Comparison of ENCODE assay signal across 8 cellular contexts in the genomic region with DNA sequence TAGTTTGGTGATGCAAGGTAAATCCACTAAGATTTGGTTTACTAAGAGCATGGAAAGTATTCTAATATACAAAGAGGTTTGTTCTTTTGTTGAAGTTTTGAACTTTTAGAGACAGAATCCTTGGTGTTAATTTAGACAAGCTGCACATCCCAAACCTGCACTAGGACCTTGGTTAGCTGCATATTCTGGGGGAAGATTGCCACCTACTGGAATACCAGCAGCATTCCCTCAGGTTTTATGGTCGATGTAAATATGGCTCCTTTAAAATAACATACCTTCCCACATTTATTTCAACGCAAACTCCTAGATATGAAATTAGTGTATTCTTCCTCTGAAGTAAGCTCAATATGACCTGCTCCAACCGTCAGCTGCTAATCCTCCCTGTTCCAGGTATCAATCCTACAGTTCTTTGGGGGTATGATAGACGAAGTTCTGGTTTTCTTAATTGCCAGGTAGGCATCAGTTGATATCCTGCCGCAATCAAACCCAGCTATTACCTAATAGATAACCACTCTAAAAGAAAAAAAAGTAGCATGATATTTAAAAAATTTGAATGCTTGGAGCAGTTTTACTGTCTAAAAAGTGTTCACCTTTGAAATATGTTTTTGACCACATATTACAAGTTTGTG.
DNase-seq lines count a peak whose midpoint lies in the region; ATAC-seq and TF ChIP-seq lines count a peak whose summit lies in the region.

No MANE protein-coding gene starts in this region.

- ATAC-seq in HG03342 (IDR thresholded peaks at IDR 0.05; ENCODE audit: unreplicated experiment), result peak; percentile 56

- DNase-seq in GM03348 (ENCODE audit: low spot score) (peak; percentile 37), NCI-H774 (lab: John Stamatoyannopoulos, UW) (peak; percentile 50), dorsolateral prefrontal cortex (peak in 1 of 10 donors; percentile 12), neural crest cell (ENCODE audit: low read depth, low spot score) (no peak), epidermal melanocyte (ENCODE audit: insufficient read length, low spot score) (no peak)
- no peak for DNase-seq in activated CD4-positive, alpha-beta T cell treated with anti-CD3 and anti-CD28 coated beads for 48 hours
- DNase-seq in effector memory CD4-positive, alpha-beta T cell, result no peak

- no peaks in the 10 kb centered on the region for H3K9me3 ChIP-seq in effector memory CD4-positive, alpha-beta T cell (ENCODE audit: control insufficient read depth, low read length)

- H3K4me3 Mint-ChIP-seq in neural crest cell, result no peak overlapping the region

- H3K4me1 ChIP-seq in effector memory CD4-positive, alpha-beta T cell (ENCODE audit: control insufficient read depth, insufficient read depth, low read length, poor library complexity, severe bottlenecking), result no peaks in the 10 kb centered on the region

- no peaks in the 10 kb centered on the region for H3K4me1 Mint-ChIP-seq in neural crest cell

- H3K27me3 Mint-ChIP-seq in neural crest cell (ENCODE audit: low read depth), result peaks cover 78% of the 10 kb centered on the region

- intact Hi-C loops in dorsolateral prefrontal cortex (cut with DNase I), result loop anchor here in 1 of 2 donors (5.0 kb wide), 1 partner anchor 1045 kb away; no protein-coding TSS in a partner anchor

- H3K9me3 Mint-ChIP-seq in neural crest cell, result no peaks in the 10 kb centered on the region

- no peak overlapping the region for H3K27ac ChIP-seq in dorsolateral prefrontal cortex
- no peak overlapping the region for H3K27ac ChIP-seq in effector memory CD4-positive, alpha-beta T cell (ENCODE audit: insufficient read depth, low read length, poor library complexity, severe bottlenecking)

- no peak overlapping the region for H3K27ac Mint-ChIP-seq in neural crest cell (ENCODE audit: unreplicated experiment)

- H3K27me3 ChIP-seq in dorsolateral prefrontal cortex, result peaks cover 0 to 8% (median 0%) of the 10 kb centered on the region in 45 donors
- H3K27me3 ChIP-seq in effector memory CD4-positive, alpha-beta T cell (replicated peaks; ENCODE audit: control insufficient read depth, insufficient read depth, low read length, poor library complexity, severe bottlenecking), result no peaks in the 10 kb centered on the region

- no peaks in the 10 kb centered on the region for H3K36me3 Mint-ChIP-seq in neural crest cell (ENCODE audit: low read depth)

- H3K36me3 ChIP-seq in effector memory CD4-positive, alpha-beta T cell (ENCODE audit: control insufficient read depth, insufficient read depth, low read length), result no peaks in the 10 kb centered on the region

- TF ChIP-seq CTCF in dorsolateral prefrontal cortex (IDR thresholded peaks at IDR 0.05 in 54 of 56, conservative IDR thresholded peaks at IDR 0.05 in 2 of 56; ENCODE audit: low read depth in 1 of 56, partially characterized antibody in 56 of 56) (peak; percentile 16 to 78 (median 60)), neural crest cell (conservative IDR thresholded peaks at IDR 0.05) (peak; percentile 90)

- no peak overlapping the region for H3K4me3 ChIP-seq in dorsolateral prefrontal cortex
- no peak overlapping the region for H3K4me3 ChIP-seq in effector memory CD4-positive, alpha-beta T cell (ENCODE audit: insufficient read depth, low read depth, low read length, poor library complexity, severe bottlenecking)

Comparison
In these comparisons a context has a peak if more than half of its experiments do, and no peak if none do; other contexts are left out.
1. DNase-seq: peak in GM03348 (single experiment) and NCI-H774 (single experiment); none in neural crest cell (single experiment), epidermal melanocyte (single experiment), activated CD4-positive, alpha-beta T cell treated with anti-CD3 and anti-CD28 coated beads for 48 hours (single experiment) and effector memory CD4-positive, alpha-beta T cell (0 of 3).